Comparison of ENCODE assay signal across 1 cellular context in genomic region chr2:119119999-119120710, GRCh38.
TF ChIP-seq lines count a peak whose summit lies in the region.

No MANE protein-coding gene starts in this region.

TF ChIP-seq in GM23338, 12 proteins besides CTCF, POLR2A, EP300 and RAD21 (continued from another document):
- no peak for TF ChIP-seq ETS1 (IDR thresholded peaks at IDR 0.05)
- no peak for TF ChIP-seq CREB1 (CRISPR knock-in tag; IDR thresholded peaks at IDR 0.05; ENCODE audit: low read depth)
- no peak for TF ChIP-seq ZNF114 (CRISPR knock-in tag; IDR thresholded peaks at IDR 0.05)
- TF ChIP-seq ZNF331 (CRISPR knock-in tag; IDR thresholded peaks at IDR 0.05; ENCODE audit: low read depth) = no peak
- no peak for TF ChIP-seq STAT1 (IDR thresholded peaks at IDR 0.05; ENCODE audit: unreplicated experiment)
- no peak for TF ChIP-seq ZNF462 (CRISPR knock-in tag; IDR thresholded peaks at IDR 0.05)
- TF ChIP-seq EZH2 (IDR thresholded peaks at IDR 0.05; ENCODE audit: low read depth, unreplicated experiment) = no peak
TF ChIP-seq in GM23338: peak in this region for 0.
